Comparison of ENCODE assay signal across 7 cellular contexts in genomic region chr5:139668924-139669680, GRCh38. TPM values are rescaled to one million over a fixed set of nuclear protein-coding genes. Genes with fewer than 3 reads are reported as not detected.
DNase-seq lines count a peak whose midpoint lies in the region; ATAC-seq and TF ChIP-seq lines count a peak whose summit lies in the region.

No MANE protein-coding gene starts in this region.

- TF ChIP-seq CTCF in RWPE1 (conservative IDR thresholded peaks at IDR 0.05; ENCODE audit: low read depth) (no peak), fibroblast of mammary gland (conservative IDR thresholded peaks at IDR 0.05; ENCODE audit: control insufficient read depth, insufficient read depth, low read depth, low read length) (no peak)

- H3K27ac ChIP-seq in RWPE1, result peak overlapping the region; percentile 88
- H3K27ac ChIP-seq in skin epidermis, result peak overlapping the region; percentile 49 to 97 (median 93)

- H3K4me3 ChIP-seq in fibroblast of mammary gland (ENCODE audit: control insufficient read depth, low read depth, low read length) (peak overlapping the region; percentile 35), skin epidermis (peak overlapping the region in 6 of 7 experiments; percentile 7 to 47 (median 29))

- POLR2A ChIA-PET in RWPE1 (lab: Yijun Ruan, JAX; ENCODE audit: low non-redundant PET), result interaction anchor here (0.5 to 1.2 kb wide), 3 partner anchors 16 to 21 kb away, joined by 3 to 6 read pairs (median 4); no protein-coding TSS in a partner anchor

- in situ Hi-C loops in GM18951 (cut with MboI; ENCODE audit: low sequenced_read_pairs, unreplicated experiment), result no loop called here

- DNase-seq in RWPE1 (ENCODE audit: low spot score), result no peak
- no peak for DNase-seq in fibroblast of mammary gland (ENCODE audit: low read depth)
- no peak for DNase-seq in kidney glomerular epithelial cell (lab: John Stamatoyannopoulos, UW)
- DNase-seq in activated CD4-positive, alpha-beta T cell treated with anti-CD3 and anti-CD28 coated beads, Interleukin-2, amount 50 U/mL, for 4 hours, result no peak

- TF ChIP-seq POLR2A in GM18951 (IDR thresholded peaks at IDR 0.05; ENCODE audit: extremely low read depth, insufficient read depth, insufficient read length), result peak; percentile 16

- no peak for ATAC-seq in esophagus mucosa

- CTCF ChIA-PET in RWPE1 (lab: Yijun Ruan, JAX), result interaction anchor here (0.6 to 2.0 kb wide), 5 partner anchors 21 to 96 kb away, joined by 4 to 11 read pairs (median 7); partner anchors contain the start of gene CXXC5

RNA-seq across cellular contexts. Expression of gene CXXC5, which starts 21.0 kb away (rescaled TPM):
- total RNA-seq in esophagus mucosa, result 22.6 TPM
